10 cellular contexts compared by ENCODE assay signal in genomic region chr6:501891-502601, GRCh38.
DNase-seq lines count a peak whose midpoint lies in the region.
"Had no signal": no experiment of that assay in that cellular context is flagged by ENCODE, and none has a peak within 500 bp of the region (broad histone marks: within the 10 kb centered on the region; RNA-seq: fewer than 3 reads in every experiment).

No MANE protein-coding gene starts in this region.

- H3K4me3 Mint-ChIP-seq in activated T-helper 1 cell treated with anti-CD3 and anti-CD28 coated beads, Interleukin-12 subunit alpha, Interleukin-12 subunit beta, Interleukin-2, Interleukin-4 antibody, amounts not matched to agents 30 ng/mL and 10 ng/mL and 1 ng/mL, durations not matched to agents 14 hours and 24 hours and 36 hours = peak overlapping the region; percentile 83

- DNase-seq in ELF-1 (ENCODE audit: low read depth, low spot score) (peak; percentile 44), NOMO-1 treated with dmso at 0.1 percent for 144 hours (lab: John Stamatoyannopoulos, UW; ENCODE audit: unreplicated experiment) (peak; percentile 23), NCI-H1930 (lab: John Stamatoyannopoulos, UW) (no peak), kidney tubule cell (ENCODE audit: low spot score) (no peak), amygdala (lab: John Stamatoyannopoulos, UW) (no peak), OCI-M2 (lab: John Stamatoyannopoulos, UW; ENCODE audit: unreplicated experiment) (no peak)
- DNase-seq in activated T-helper 1 cell treated with anti-CD3 and anti-CD28 coated beads, Interleukin-12 subunit alpha, Interleukin-12 subunit beta, Interleukin-2, Interleukin-4 antibody, amounts not matched to agents 30 ng/mL and 10 ng/mL and 1 ng/mL, durations not matched to agents 14 hours and 24 hours and 36 hours (ENCODE audit: low spot score) = peak; percentile 57
- peak; percentile 62 for DNase-seq in stimulated activated CD4-positive, alpha-beta T cell treated with anti-CD3 and anti-CD28 coated beads, Interleukin-12 subunit alpha, Interleukin-12 subunit beta, amount 100 ng/mL, for 4 hours
- DNase-seq: brain microvascular endothelial cell, mammary epithelial cell had no signal

- H3K27me3 Mint-ChIP-seq in activated T-helper 1 cell treated with anti-CD3 and anti-CD28 coated beads, Interleukin-12 subunit alpha, Interleukin-12 subunit beta, Interleukin-2, Interleukin-4 antibody, amounts not matched to agents 30 ng/mL and 10 ng/mL and 1 ng/mL, durations not matched to agents 14 hours and 24 hours and 36 hours (ENCODE audit: insufficient read depth) = no peaks in the 10 kb centered on the region

- peak overlapping the region; percentile 93 for H3K27ac Mint-ChIP-seq in activated T-helper 1 cell treated with anti-CD3 and anti-CD28 coated beads, Interleukin-12 subunit alpha, Interleukin-12 subunit beta, Interleukin-2, Interleukin-4 antibody, amounts not matched to agents 30 ng/mL and 10 ng/mL and 1 ng/mL, durations not matched to agents 14 hours and 24 hours and 36 hours

- intact Hi-C loops in activated T-helper 1 cell treated with anti-CD3 and anti-CD28 coated beads, Interleukin-12 subunit alpha, Interleukin-12 subunit beta, Interleukin-2, Interleukin-4 antibody, amounts not matched to agents 30 ng/mL and 10 ng/mL and 1 ng/mL, durations not matched to agents 14 hours and 24 hours and 36 hours (cut with micrococcal nuclease) = no loop called here

- H3K4me1 Mint-ChIP-seq in activated T-helper 1 cell treated with anti-CD3 and anti-CD28 coated beads, Interleukin-12 subunit alpha, Interleukin-12 subunit beta, Interleukin-2, Interleukin-4 antibody, amounts not matched to agents 30 ng/mL and 10 ng/mL and 1 ng/mL, durations not matched to agents 14 hours and 24 hours and 36 hours (ENCODE audit: low read depth) = peaks cover 95% of the 10 kb centered on the region

- no peaks in the 10 kb centered on the region for H3K9me3 Mint-ChIP-seq in activated T-helper 1 cell treated with anti-CD3 and anti-CD28 coated beads, Interleukin-12 subunit alpha, Interleukin-12 subunit beta, Interleukin-2, Interleukin-4 antibody, amounts not matched to agents 30 ng/mL and 10 ng/mL and 1 ng/mL, durations not matched to agents 14 hours and 24 hours and 36 hours

- peaks cover 35% of the 10 kb centered on the region for H3K36me3 Mint-ChIP-seq in activated T-helper 1 cell treated with anti-CD3 and anti-CD28 coated beads, Interleukin-12 subunit alpha, Interleukin-12 subunit beta, Interleukin-2, Interleukin-4 antibody, amounts not matched to agents 30 ng/mL and 10 ng/mL and 1 ng/mL, durations not matched to agents 14 hours and 24 hours and 36 hours (ENCODE audit: low read depth)

Comparison
In these comparisons a context has a peak if more than half of its experiments do, and no peak if none do; other contexts are left out.
1. DNase-seq: peak in ELF-1 (single experiment), NOMO-1 treated with dmso at 0.1 percent for 144 hours (single experiment), activated T-helper 1 cell treated with anti-CD3 and anti-CD28 coated beads, Interleukin-12 subunit alpha, Interleukin-12 subunit beta, Interleukin-2, Interleukin-4 antibody, amounts not matched to agents 30 ng/mL and 10 ng/mL and 1 ng/mL, durations not matched to agents 14 hours and 24 hours and 36 hours (single experiment) and stimulated activated CD4-positive, alpha-beta T cell treated with anti-CD3 and anti-CD28 coated beads, Interleukin-12 subunit alpha, Interleukin-12 subunit beta, amount 100 ng/mL, for 4 hours (single experiment); none in NCI-H1930 (0 of 2), kidney tubule cell (single experiment), amygdala (0 of 56) and OCI-M2 (single experiment).